7 cellular contexts compared by ENCODE assay signal in genomic region chr12:78864483-78865296, GRCh38. TPM values are rescaled to one million over a fixed set of nuclear protein-coding genes. Genes with fewer than 3 reads are reported as not detected.
DNase-seq lines count a peak whose midpoint lies in the region; ATAC-seq and TF ChIP-seq lines count a peak whose summit lies in the region.

Gene SYT1 (plus strand): TSS chr12:78864774.

- H3K9me3 ChIP-seq in ectodermal cell (ENCODE audit: control insufficient read depth, low read length) = no peaks in the 10 kb centered on the region
- no peaks in the 10 kb centered on the region for H3K9me3 ChIP-seq in transverse colon

- DNase-seq in NCI-H774 (lab: John Stamatoyannopoulos, UW) (peak; percentile 96), lung microvascular endothelial cell (ENCODE audit: low read depth in 2 of 2) (peak; percentile 86 to 87), transverse colon (peak; percentile 25), DMS114 treated with DMSO at 0.1 percent for 48 hours (lab: John Stamatoyannopoulos, UW; ENCODE audit: unreplicated experiment) (no peak)

- in situ Hi-C loops in transverse colon (cut with MboI; ENCODE audit: low pct_ligation_motif_present in 1 of 4, low pct_unique_long_range_greater_than_20kb in 1 of 4, low sequenced_read_pairs in 3 of 4) = no loop called here

- no peak for TF ChIP-seq EP300 in transverse colon (IDR thresholded peaks at IDR 0.05; ENCODE audit: low read depth)

- H3K4me1 ChIP-seq in ectodermal cell (ENCODE audit: control insufficient read depth, insufficient read depth, low read length) (no peaks in the 10 kb centered on the region), transverse colon (peaks cover 3 to 21% (median 9%) of the 10 kb centered on the region in 4 donors)

- H3K4me3 ChIP-seq in ectodermal cell (ENCODE audit: insufficient read depth, low read depth, low read length) = peak within 1 kb of the TSS; percentile 83
- H3K4me3 ChIP-seq in transverse colon = peak within 1 kb of the TSS; percentile 14 to 42 (median 30)

- no peaks in the 10 kb centered on the region for H3K36me3 ChIP-seq in ectodermal cell (ENCODE audit: control insufficient read depth, insufficient read depth, low read length)
- H3K36me3 ChIP-seq in transverse colon = no peaks in the 10 kb centered on the region

- TF ChIP-seq POLR2A in transverse colon (IDR thresholded peaks at IDR 0.05) = no peak

- ATAC-seq in GM18517 (IDR thresholded peaks at IDR 0.05; ENCODE audit: unreplicated experiment) (peak; percentile 27), HG03280 (IDR thresholded peaks at IDR 0.05; ENCODE audit: unreplicated experiment) (peak; percentile 23)

- H3K27me3 ChIP-seq in ectodermal cell (ENCODE audit: control insufficient read depth, insufficient read depth, low read length, poor library complexity, severe bottlenecking) (no peaks in the 10 kb centered on the region), transverse colon (peaks cover 46% of the 10 kb centered on the region)

- H3K27ac ChIP-seq in ectodermal cell (ENCODE audit: insufficient read depth, low read depth, low read length, poor library complexity, severe bottlenecking) (peak within 1 kb of the TSS; percentile 62), transverse colon (peak within 1 kb of the TSS in 2 of 4 donors; percentile 12 to 31)

- WGBS in ectodermal cell, 2 experiments = 0% methylated on average over 39 to 44 of the region's 45 CpGs
- 7 to 10% methylated on average over 5 to 27 of the region's 45 CpGs for WGBS in transverse colon (ENCODE audit: low coverage in 1 of 2), 2 donors

- TF ChIP-seq CTCF in transverse colon (IDR thresholded peaks at IDR 0.05) = no peak

- intact Hi-C loops in transverse colon (cut with DNase I; ENCODE audit: low total_unique reads) = no loop called here

RNA-seq across cellular contexts. Expression of gene SYT1, which starts in this region (rescaled TPM):
- polyA plus RNA-seq in ectodermal cell (2013, experiment 1 of 4) = 16.4 TPM
- 20.2 TPM for polyA plus RNA-seq in ectodermal cell (2013, experiment 2 of 4)
- polyA plus RNA-seq in ectodermal cell (2013, experiment 3 of 4) = 13.9 TPM
- 18.8 TPM for polyA plus RNA-seq in ectodermal cell (2013, experiment 4 of 4)
- total RNA-seq in lung microvascular endothelial cell (2.0 and 5.4 TPM in 2 replicates), transverse colon (1 to 10 TPM in 3 of 4 donors, under 1 TPM in 1; 0.60 to 4.9 (median 2.1) TPM)
